ENCODE assay signal across 12 cellular contexts in the genomic region with DNA sequence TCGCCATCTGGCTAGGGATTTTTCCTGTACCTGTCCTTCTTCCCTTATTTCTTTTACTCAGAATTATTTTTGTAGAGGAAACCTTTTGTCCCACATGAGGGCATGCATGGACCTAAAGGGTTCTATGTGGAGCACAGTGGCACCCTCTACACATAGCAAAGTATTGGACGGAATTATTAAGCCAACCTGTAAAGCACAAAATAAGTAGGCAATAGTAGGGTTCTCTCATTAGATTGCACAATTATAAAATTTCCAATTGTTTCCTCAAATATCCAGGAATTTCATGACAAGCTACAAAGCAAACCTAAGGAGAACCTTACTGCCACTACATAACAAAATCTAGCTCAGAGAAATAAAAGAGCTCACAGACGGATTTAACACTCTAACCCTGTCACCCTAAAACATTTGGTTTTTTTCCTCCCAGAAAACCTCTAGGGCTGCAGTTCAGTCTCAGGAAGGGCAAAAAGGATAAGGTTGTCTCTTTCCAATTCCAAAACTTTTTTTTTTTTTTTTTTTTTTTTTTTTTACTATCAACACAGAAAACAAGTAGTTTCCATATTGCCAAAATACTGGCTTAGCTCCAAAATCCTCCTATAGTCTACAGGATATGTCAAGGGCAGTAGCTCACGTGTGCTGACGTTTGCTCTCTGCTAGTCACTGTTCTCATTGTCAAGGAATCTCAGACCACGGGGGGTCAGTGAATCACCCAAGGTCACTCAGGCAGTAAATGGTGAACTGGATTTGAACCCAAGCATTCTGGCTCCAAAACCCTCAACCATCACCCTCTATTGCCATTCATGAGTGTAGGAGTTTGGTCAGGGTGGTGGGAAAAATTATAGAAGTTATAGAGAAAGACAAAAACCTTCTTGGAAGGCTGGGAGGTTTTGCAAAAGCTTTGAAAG. TPM values are rescaled to one million over a fixed set of nuclear protein-coding genes. Genes with fewer than 3 reads are reported as not detected.
DNase-seq lines count a peak whose midpoint lies in the region; ATAC-seq and TF ChIP-seq lines count a peak whose summit lies in the region.
"Had no signal": no experiment of that assay in that cellular context is flagged by ENCODE, and none has a peak within 500 bp of the region (broad histone marks: within the 10 kb centered on the region; RNA-seq: fewer than 3 reads in every experiment).

No MANE protein-coding gene starts in this region.

- WGBS in esophagus muscularis mucosa: 56% methylated on average over 6 of the region's 6 CpGs

- H3K9me3 ChIP-seq in Panc1 (ENCODE audit: control insufficient read depth, insufficient read depth, low read depth, low read length) (no peaks in the 10 kb centered on the region), esophagus muscularis mucosa (no peaks in the 10 kb centered on the region), upper lobe of right lung (no peaks in the 10 kb centered on the region)

- H3K27me3 ChIP-seq in Panc1 (ENCODE audit: control insufficient read depth, insufficient read depth, low read length): no peaks in the 10 kb centered on the region
- H3K27me3 ChIP-seq in esophagus muscularis mucosa: no peaks in the 10 kb centered on the region
- H3K27me3 ChIP-seq in upper lobe of right lung: no peaks in the 10 kb centered on the region

- POLR2A ChIA-PET in Panc1 (lab: Charles Lee): interaction anchor here (0.8 to 1.2 kb wide), 3 partner anchors 51 to 142 kb away, joined by 3 to 4 read pairs (median 4); a partner anchor contains a TSS

- TF ChIP-seq EP300 in esophagus muscularis mucosa (IDR thresholded peaks at IDR 0.05): no peak

- peak; percentile 81 for DNase-seq in GM04503 (ENCODE audit: low read depth)
- DNase-seq in Panc1 (ENCODE audit: low read depth, low spot score): peak; percentile 99
- peak; percentile 78 for DNase-seq in esophagus muscularis mucosa (ENCODE audit: extremely low spot score)
- peak; percentile 100 for DNase-seq in non-pigmented ciliary epithelial cell (ENCODE audit: low read depth)
- DNase-seq in T-helper 2 cell: no peak
- no peak for DNase-seq in upper lobe of right lung
- DNase-seq in GF-D8 (lab: John Stamatoyannopoulos, UW): no peak
- DNase-seq: activated B cell treated with CpG ODN at 0.5 μM for 24 hours, aorta, NCI-H1105 treated with DMSO at 0.1 percent for 48 hours had no signal

- no peak for TF ChIP-seq POLR2A in esophagus muscularis mucosa (IDR thresholded peaks at IDR 0.05; ENCODE audit: low read depth)

- peak; percentile 95 for ATAC-seq in Panc1
- no peak for ATAC-seq in GM18867 (IDR thresholded peaks at IDR 0.05; ENCODE audit: unreplicated experiment)
- ATAC-seq in upper lobe of right lung: no peak
- ATAC-seq: left lobe of liver had no signal

- BruUV-seq in Panc1 (replicated peaks; lab: Mats Ljungman, UMichigan): no TSS peak

- H3K4me1 ChIP-seq in Panc1 (ENCODE audit: control insufficient read depth, insufficient read depth, low read length) (peaks cover 19% of the 10 kb centered on the region), esophagus muscularis mucosa (peaks cover 10 to 27% (median 11%) of the 10 kb centered on the region in 4 donors), upper lobe of right lung (no peaks in the 10 kb centered on the region)

- peak overlapping the region; percentile 87 for H3K27ac ChIP-seq in Panc1 (ENCODE audit: low read length)
- H3K27ac ChIP-seq in esophagus muscularis mucosa (replicated peaks in 1 of 4): peak overlapping the region in 1 of 4 donors; percentile 2
- no peak overlapping the region for H3K27ac ChIP-seq in upper lobe of right lung

- H3K4me3 ChIP-seq in Panc1 (ENCODE audit: low read depth in 2 of 2, low read length in 2 of 2) (peak overlapping the region in 1 of 2 experiments; percentile 3; a peak in 1 of 4 replicates), esophagus muscularis mucosa (no peak overlapping the region), upper lobe of right lung (no peak overlapping the region)

- H3K36me3 ChIP-seq in Panc1 (ENCODE audit: control insufficient read depth, insufficient read depth, low read length) (no peaks in the 10 kb centered on the region), esophagus muscularis mucosa (no peaks in the 10 kb centered on the region), upper lobe of right lung (no peaks in the 10 kb centered on the region)

- no peak for TF ChIP-seq CTCF in Panc1 (IDR thresholded peaks at IDR 0.05)
- no peak for TF ChIP-seq CTCF in esophagus muscularis mucosa (IDR thresholded peaks at IDR 0.05)
- TF ChIP-seq CTCF in upper lobe of right lung (IDR thresholded peaks at IDR 0.05): no peak

- in situ Hi-C loops in Panc1 (cut with HindIII; ENCODE audit: low pct_unique_long_range_greater_than_20kb, low sequenced_read_pairs): no loop called here

- intact Hi-C loops in Panc1 (cut with micrococcal nuclease; ENCODE audit: unreplicated experiment): no loop called here
- intact Hi-C loops in esophagus muscularis mucosa (cut with DNase I): no loop called here
- intact Hi-C loops in upper lobe of right lung (cut with DNase I): no loop called here

- CTCF ChIA-PET in Panc1 (lab: Charles Lee): interaction anchor here (0.6 to 0.8 kb wide), 2 partner anchors 33 to 35 kb away, joined by 4 to 19 read pairs; no protein-coding TSS in a partner anchor

RNA-seq across cellular contexts. Expression of a gene that starts 52.3 kb away (rescaled TPM):
- total RNA-seq in Panc1 (2021; ENCODE audit: unreplicated experiment) (73.0 TPM), esophagus muscularis mucosa (10 to 100 TPM in 1 of 4 donors, 1 to 10 TPM in 3; 3.0 to 11.6 (median 3.7) TPM), upper lobe of right lung (62.1 TPM)
- polyA plus RNA-seq in Panc1 (2012; ENCODE audit: insufficient read length): 31.7 TPM

Comparison
In these comparisons a context has a peak if more than half of its experiments do, and no peak if none do; other contexts are left out.
1. DNase-seq: peak in GM04503 (single experiment), Panc1 (single experiment), esophagus muscularis mucosa (single experiment) and non-pigmented ciliary epithelial cell (single experiment); none in T-helper 2 cell (0 of 5), upper lobe of right lung (single experiment) and GF-D8 (single experiment).